Comparison of ENCODE assay signal across 1 cellular context in the genomic region with DNA sequence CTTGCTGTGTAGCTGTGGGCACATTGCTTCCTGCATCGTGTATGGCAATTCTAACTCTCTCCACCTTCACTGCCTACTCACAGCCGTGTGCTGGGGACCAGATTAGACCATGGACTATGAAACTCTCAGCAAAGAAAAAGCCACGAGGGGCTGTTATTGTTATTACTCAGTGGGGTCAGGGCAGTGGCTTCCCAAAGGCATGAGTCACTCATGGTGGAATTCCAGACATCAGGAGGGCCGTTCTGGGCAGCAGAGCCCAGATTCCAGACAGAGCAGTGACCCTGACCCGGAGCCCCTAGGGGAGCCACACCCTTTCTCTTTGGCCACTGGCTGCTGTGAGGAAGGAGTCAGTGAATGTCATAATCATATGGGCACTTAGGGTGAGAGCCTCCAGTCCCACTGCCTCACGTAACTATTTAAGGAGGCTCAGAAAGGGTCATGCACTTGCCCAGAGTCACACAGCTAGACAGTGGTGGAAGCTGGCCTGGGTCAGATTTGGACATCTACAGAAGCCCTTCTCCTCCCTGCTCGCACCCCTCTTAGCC.
TF ChIP-seq lines count a peak whose summit lies in the region.

No MANE protein-coding gene starts in this region.

TF ChIP-seq in IMR-90, 13 proteins besides CTCF, POLR2A, EP300 and RAD21 (continued from another document):
- TF ChIP-seq CHD1 (IDR thresholded peaks at IDR 0.05; ENCODE audit: low read depth, low read length), result no peak
- TF ChIP-seq, protein P1, sequence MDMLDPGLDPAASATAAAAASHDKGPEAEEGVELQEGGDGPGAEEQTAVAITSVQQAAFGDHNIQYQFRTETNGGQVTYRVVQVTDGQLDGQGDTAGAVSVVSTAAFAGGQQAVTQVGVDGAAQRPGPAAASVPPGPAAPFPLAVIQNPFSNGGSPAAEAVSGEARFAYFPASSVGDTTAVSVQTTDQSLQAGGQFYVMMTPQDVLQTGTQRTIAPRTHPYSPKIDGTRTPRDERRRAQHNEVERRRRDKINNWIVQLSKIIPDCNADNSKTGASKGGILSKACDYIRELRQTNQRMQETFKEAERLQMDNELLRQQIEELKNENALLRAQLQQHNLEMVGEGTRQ (IDR thresholded peaks at IDR 0.05; ENCODE audit: low read depth, low read length), result peak; percentile 38; the same call in 1 of the 2 replicates
- TF ChIP-seq RFX5 (IDR thresholded peaks at IDR 0.05; ENCODE audit: low read depth, low read length), result 0 out of 2 replicates have a peak, but pooled peaks have one; percentile 17
- no peak; the same call in 1 of the 2 replicates for TF ChIP-seq SMC3 (IDR thresholded peaks at IDR 0.05; ENCODE audit: low read depth, low read length)
- TF ChIP-seq NFE2L2 (IDR thresholded peaks at IDR 0.05; ENCODE audit: low read depth, low read length), result peak; percentile 10; the same call in 1 of the 2 replicates
